1 cellular context compared by ENCODE assay signal in genomic region chr3:32106132-32106928, GRCh38.
A peak's percentile ranks its signal among the peaks of the same experiment; 100 is the strongest.
TF ChIP-seq lines count a peak whose summit lies in the region.

Gene GPD1L, plus strand, starts transcription at chr3:32106620. Its CDS starts 92 bp downstream, at chr3:32106712.

TF ChIP-seq in HEK293, 187 proteins besides CTCF, POLR2A, EP300 and RAD21 (continued from another document):
- TF ChIP-seq ZNF19 (tag by site-specific recombination; IDR thresholded peaks at IDR 0.05; ENCODE audit: low read depth) (no peak), ZNF514 (tag by site-specific recombination; IDR thresholded peaks at IDR 0.05) (no peak), ZNF530 (tag by site-specific recombination; IDR thresholded peaks at IDR 0.05; ENCODE audit: low read depth) (no peak), ZNF146 (tag by site-specific recombination; IDR thresholded peaks at IDR 0.05) (no peak), ZNF76 (tag by site-specific recombination; IDR thresholded peaks at IDR 0.05; ENCODE audit: borderline replicate concordance, low read depth) (peak; percentile 90), SP3 (tag by site-specific recombination; IDR thresholded peaks at IDR 0.05) (peak; percentile 68; the same call in 1 of the 2 replicates), ZNF529 (tag by site-specific recombination; IDR thresholded peaks at IDR 0.05; ENCODE audit: insufficient replicate concordance) (no peak), SP2 (tag by site-specific recombination; IDR thresholded peaks at IDR 0.05) (peak; percentile 39), ZNF302 (tag by site-specific recombination; IDR thresholded peaks at IDR 0.05; ENCODE audit: low read depth) (no peak)
- TF ChIP-seq, protein P1, sequence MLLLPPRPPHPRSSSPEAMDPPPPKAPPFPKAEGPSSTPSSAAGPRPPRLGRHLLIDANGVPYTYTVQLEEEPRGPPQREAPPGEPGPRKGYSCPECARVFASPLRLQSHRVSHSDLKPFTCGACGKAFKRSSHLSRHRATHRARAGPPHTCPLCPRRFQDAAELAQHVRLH (tag by site-specific recombination; IDR thresholded peaks at IDR 0.05): no peak
